In genomic region chr1:226665505-226666163, GRCh38 we compare ENCODE assay signal across 1 cellular context.
TF ChIP-seq lines count a peak whose summit lies in the region.

No MANE protein-coding gene starts in this region.

TF ChIP-seq in IMR-90, 13 proteins besides CTCF, POLR2A, EP300 and RAD21 (continued from another document):
- TF ChIP-seq BHLHE40 (IDR thresholded peaks at IDR 0.05; ENCODE audit: low read depth, low read length) (no peak), MAFK (IDR thresholded peaks at IDR 0.05; ENCODE audit: low read depth, low read length) (no peak), FOS (IDR thresholded peaks at IDR 0.05; ENCODE audit: low read depth, low read length) (no peak), CHD1 (IDR thresholded peaks at IDR 0.05; ENCODE audit: low read depth, low read length) (no peak), SMC3 (IDR thresholded peaks at IDR 0.05; ENCODE audit: low read depth, low read length) (no peak), MXI1 (IDR thresholded peaks at IDR 0.05; ENCODE audit: borderline replicate concordance, low read depth, low read length) (no peak), USF2 (IDR thresholded peaks at IDR 0.05; ENCODE audit: low read depth, low read length) (no peak), CEBPB (IDR thresholded peaks at IDR 0.05; ENCODE audit: low read depth, low read length) (no peak)
